Comparison of ENCODE assay signal across 29 cellular contexts in the genomic region with DNA sequence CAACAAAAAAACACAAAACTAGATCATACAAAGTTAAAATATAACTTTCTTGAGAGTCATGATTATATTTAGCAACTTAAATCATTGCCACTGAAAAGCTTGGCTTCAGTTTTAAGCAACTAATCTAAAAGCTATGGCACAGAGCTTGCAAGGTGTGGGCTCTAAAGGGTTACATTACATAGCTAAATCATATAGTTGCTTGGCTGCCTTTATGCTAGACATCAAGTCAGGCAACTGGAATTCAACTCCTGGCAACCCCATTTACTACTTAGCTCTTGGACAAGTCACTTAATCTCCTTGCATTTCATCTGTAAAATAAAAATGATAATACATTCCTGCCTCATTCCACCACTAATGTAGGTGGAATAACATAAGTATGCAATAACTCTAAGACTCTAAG. TPM values are rescaled to one million over a fixed set of nuclear protein-coding genes. Genes with fewer than 3 reads are reported as not detected.
DNase-seq lines count a peak whose midpoint lies in the region; ATAC-seq, FAIRE-seq and TF ChIP-seq lines count a peak whose summit lies in the region.
"Had no signal": no experiment of that assay in that cellular context is flagged by ENCODE, and none has a peak within 500 bp of the region (broad histone marks: within the 10 kb centered on the region; RNA-seq: fewer than 3 reads in every experiment).

No MANE protein-coding gene starts in this region.

- no peak overlapping the region for H3K4me3 Mint-ChIP-seq in chondrocyte (ENCODE audit: unreplicated experiment)
- H3K4me3 Mint-ChIP-seq: activated CD4-positive, alpha-beta memory T cell treated with anti-CD3 and anti-CD28 coated beads for 36 hours; neural progenitor cell had no signal

- POLR2A ChIA-PET in SK-N-SH (lab: Yijun Ruan, JAX) = no interaction called here

- H3K9me3 Mint-ChIP-seq in chondrocyte (ENCODE audit: low read depth) = no peaks in the 10 kb centered on the region
- H3K9me3 Mint-ChIP-seq: activated CD4-positive, alpha-beta memory T cell treated with anti-CD3 and anti-CD28 coated beads for 36 hours; neural progenitor cell had no signal

- no peak overlapping the region for H3K27ac ChIP-seq in SK-N-SH (ENCODE audit: low read depth in 2 of 2, low read length in 1 of 2)
- H3K27ac ChIP-seq: gastroesophageal sphincter, lower lobe of right lung, neural progenitor cell, thyroid gland had no signal

- H3K79me2 ChIP-seq in SK-N-SH (ENCODE audit: insufficient read depth) = no peaks in the 10 kb centered on the region

- H3K27me3 Mint-ChIP-seq in chondrocyte (ENCODE audit: low read depth) = no peaks in the 10 kb centered on the region
- H3K27me3 Mint-ChIP-seq: activated CD4-positive, alpha-beta memory T cell treated with anti-CD3 and anti-CD28 coated beads for 36 hours; progenitor cell of endocrine pancreas had no signal

- H3K9me3 ChIP-seq in SK-N-SH = no peaks in the 10 kb centered on the region
- H3K9me3 ChIP-seq: gastroesophageal sphincter, lower lobe of right lung, thyroid gland had no signal

- H3K9me2 ChIP-seq in SK-N-SH = no peaks in the 10 kb centered on the region

- CTCF ChIA-PET in SK-N-SH (lab: Yijun Ruan, JAX) = interaction anchor here (0.8 to 1.4 kb wide), 3 partner anchors 18 to 462 kb away, joined by 3 to 5 read pairs (median 3); no protein-coding TSS in a partner anchor

- H3K36me3 ChIP-seq in SK-N-SH (replicated peaks in 1 of 2; ENCODE audit: control insufficient read depth in 1 of 2, insufficient read depth in 2 of 2, low read length in 1 of 2) (no peaks in the 10 kb centered on the region), kidney epithelial cell (ENCODE audit: control insufficient read depth, insufficient read depth, low read length) (no peaks in the 10 kb centered on the region)
- H3K36me3 ChIP-seq: gastroesophageal sphincter, lower lobe of right lung, neural progenitor cell, thyroid gland had no signal

- H3K27ac Mint-ChIP-seq in chondrocyte (ENCODE audit: unreplicated experiment) = peak overlapping the region; percentile 96
- H3K27ac Mint-ChIP-seq: activated CD4-positive, alpha-beta memory T cell treated with anti-CD3 and anti-CD28 coated beads for 36 hours; neural progenitor cell; progenitor cell of endocrine pancreas had no signal

- no peaks in the 10 kb centered on the region for H4K20me1 ChIP-seq in SK-N-SH (ENCODE audit: insufficient read depth)

- no peak for FAIRE-seq in HTR-8/SVneo (lab: Jason Lieb, UNC)
- FAIRE-seq: bronchial epithelial cell, endothelial cell of umbilical vein, G401.6 had no signal

- H3F3A ChIP-seq in SK-N-SH (replicated peaks; ENCODE audit: insufficient read depth) = no peaks in the 10 kb centered on the region

- H3K4me3 ChIP-seq in SK-N-SH (ENCODE audit: low read depth in 2 of 2, low read length in 1 of 2) = no peak overlapping the region
- no peak overlapping the region for H3K4me3 ChIP-seq in kidney epithelial cell (ENCODE audit: low read depth, low read length)
- H3K4me3 ChIP-seq: gastroesophageal sphincter, lower lobe of right lung, neural progenitor cell, smooth muscle cell, thyroid gland had no signal

- H3K4me2 ChIP-seq in SK-N-SH = no peak overlapping the region
- H3K4me2 ChIP-seq: neural progenitor cell, smooth muscle cell had no signal

- H3K4me1 ChIP-seq in SK-N-SH (ENCODE audit: control insufficient read depth in 1 of 2, insufficient read depth in 2 of 2, low read depth in 1 of 2, low read length in 1 of 2) = no peaks in the 10 kb centered on the region
- H3K4me1 ChIP-seq: gastroesophageal sphincter, lower lobe of right lung, thyroid gland had no signal

- H2AFZ ChIP-seq in SK-N-SH (ENCODE audit: low read depth) = no peak overlapping the region
- H2AFZ ChIP-seq: neural progenitor cell had no signal

- no peaks in the 10 kb centered on the region for H3K36me3 Mint-ChIP-seq in chondrocyte (ENCODE audit: low read depth)
- H3K36me3 Mint-ChIP-seq: activated CD4-positive, alpha-beta memory T cell treated with anti-CD3 and anti-CD28 coated beads for 36 hours; neural progenitor cell had no signal

- H3K27me3 ChIP-seq in SK-N-SH (ENCODE audit: insufficient read depth) (no peaks in the 10 kb centered on the region), kidney epithelial cell (ENCODE audit: control insufficient read depth, insufficient read depth, low read length) (no peaks in the 10 kb centered on the region)
- H3K27me3 ChIP-seq: gastroesophageal sphincter, neural progenitor cell, thyroid gland had no signal

- H3K4me1 Mint-ChIP-seq in chondrocyte (ENCODE audit: low read depth) = peaks cover 36% of the 10 kb centered on the region

- TF ChIP-seq EP300 in SK-N-SH (IDR thresholded peaks at IDR 0.05; ENCODE audit: borderline replicate concordance in 1 of 2, low read depth in 1 of 2, low read length in 1 of 2) = no peak

- DNase-seq in SK-N-SH = no peak
- DNase-seq in chondrocyte (ENCODE audit: low spot score) = no peak
- DNase-seq in kidney epithelial cell (ENCODE audit: low read depth) = peak; percentile 14
- no peak for DNase-seq in DMS 273 treated with DMSO at 0.1 percent for 48 hours (lab: John Stamatoyannopoulos, UW)
- DNase-seq in HTR-8/SVneo (ENCODE audit: insufficient read length, low spot score) = no peak
- DNase-seq: activated CD4-positive, alpha-beta memory T cell treated with anti-CD3 and anti-CD28 coated beads for 36 hours; activated CD4-positive, CD25-positive, alpha-beta regulatory T cell; activated effector memory CD4-positive, alpha-beta T cell treated with Interleukin-2 at 50 U/mL for 16 hours; C1 segment of cervical spinal cord; islet precursor cell; lower lobe of right lung; NCI-H187; NCI-H82; stimulated activated CD4-positive, alpha-beta T cell treated with anti-CD3 and anti-CD28 coated beads, Interleukin-2, amount 100 ng/mL, for 48 hours; stimulated activated naive CD4-positive, alpha-beta T cell; thyroid gland had no signal

- TF ChIP-seq RAD21 in SK-N-SH (IDR thresholded peaks at IDR 0.05; ENCODE audit: low read length) = no peak

- TF ChIP-seq CTCF in SK-N-SH (IDR thresholded peaks at IDR 0.05) = no peak
- TF ChIP-seq CTCF in chondrocyte (IDR thresholded peaks at IDR 0.05) = no peak
- no peak for TF ChIP-seq CTCF in kidney epithelial cell (IDR thresholded peaks at IDR 0.05; ENCODE audit: insufficient read depth, low read length, poor library complexity, severe bottlenecking)

- ATAC-seq in SK-N-SH treated with all-trans-retinoic acid at 6 μM for 48 hours (peak; percentile 50; the same call in 1 of the 3 replicates), GM18868 (IDR thresholded peaks at IDR 0.05; ENCODE audit: unreplicated experiment) (no peak), GM19395 (IDR thresholded peaks at IDR 0.05; ENCODE audit: unreplicated experiment) (no peak)
- ATAC-seq: gastroesophageal sphincter, lower lobe of right lung had no signal

- no peak overlapping the region for H3K9ac ChIP-seq in SK-N-SH
- H3K9ac ChIP-seq: neural progenitor cell had no signal

TF ChIP-seq in SK-N-SH treated with all-trans-retinoic acid at 6 μM for 48 hours, 23 proteins besides CTCF, POLR2A, EP300 and RAD21:
- TF ChIP-seq, protein P1, sequence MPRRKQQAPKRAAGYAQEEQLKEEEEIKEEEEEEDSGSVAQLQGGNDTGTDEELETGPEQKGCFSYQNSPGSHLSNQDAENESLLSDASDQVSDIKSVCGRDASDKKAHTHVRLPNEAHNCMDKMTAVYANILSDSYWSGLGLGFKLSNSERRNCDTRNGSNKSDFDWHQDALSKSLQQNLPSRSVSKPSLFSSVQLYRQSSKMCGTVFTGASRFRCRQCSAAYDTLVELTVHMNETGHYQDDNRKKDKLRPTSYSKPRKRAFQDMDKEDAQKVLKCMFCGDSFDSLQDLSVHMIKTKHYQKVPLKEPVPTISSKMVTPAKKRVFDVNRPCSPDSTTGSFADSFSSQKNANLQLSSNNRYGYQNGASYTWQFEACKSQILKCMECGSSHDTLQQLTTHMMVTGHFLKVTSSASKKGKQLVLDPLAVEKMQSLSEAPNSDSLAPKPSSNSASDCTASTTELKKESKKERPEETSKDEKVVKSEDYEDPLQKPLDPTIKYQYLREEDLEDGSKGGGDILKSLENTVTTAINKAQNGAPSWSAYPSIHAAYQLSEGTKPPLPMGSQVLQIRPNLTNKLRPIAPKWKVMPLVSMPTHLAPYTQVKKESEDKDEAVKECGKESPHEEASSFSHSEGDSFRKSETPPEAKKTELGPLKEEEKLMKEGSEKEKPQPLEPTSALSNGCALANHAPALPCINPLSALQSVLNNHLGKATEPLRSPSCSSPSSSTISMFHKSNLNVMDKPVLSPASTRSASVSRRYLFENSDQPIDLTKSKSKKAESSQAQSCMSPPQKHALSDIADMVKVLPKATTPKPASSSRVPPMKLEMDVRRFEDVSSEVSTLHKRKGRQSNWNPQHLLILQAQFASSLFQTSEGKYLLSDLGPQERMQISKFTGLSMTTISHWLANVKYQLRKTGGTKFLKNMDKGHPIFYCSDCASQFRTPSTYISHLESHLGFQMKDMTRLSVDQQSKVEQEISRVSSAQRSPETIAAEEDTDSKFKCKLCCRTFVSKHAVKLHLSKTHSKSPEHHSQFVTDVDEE (CRISPR knock-in tag; IDR thresholded peaks at IDR 0.05) = no peak
- TF ChIP-seq ISL1 (CRISPR knock-in tag; IDR thresholded peaks at IDR 0.05) = peak; percentile 72

TF ChIP-seq in SK-N-SH, 30 proteins besides CTCF, POLR2A, EP300 and RAD21 (continues in another document):
- no peak for TF ChIP-seq CHD2 (IDR thresholded peaks at IDR 0.05; ENCODE audit: low read length, partially characterized antibody)
- TF ChIP-seq FOXJ3 (CRISPR knock-in tag; IDR thresholded peaks at IDR 0.05) = no peak
- no peak for TF ChIP-seq ELF1 (IDR thresholded peaks at IDR 0.05)
- TF ChIP-seq, protein P2, sequence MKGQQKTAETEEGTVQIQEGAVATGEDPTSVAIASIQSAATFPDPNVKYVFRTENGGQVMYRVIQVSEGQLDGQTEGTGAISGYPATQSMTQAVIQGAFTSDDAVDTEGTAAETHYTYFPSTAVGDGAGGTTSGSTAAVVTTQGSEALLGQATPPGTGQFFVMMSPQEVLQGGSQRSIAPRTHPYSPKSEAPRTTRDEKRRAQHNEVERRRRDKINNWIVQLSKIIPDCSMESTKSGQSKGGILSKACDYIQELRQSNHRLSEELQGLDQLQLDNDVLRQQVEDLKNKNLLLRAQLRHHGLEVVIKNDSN (IDR thresholded peaks at IDR 0.05; ENCODE audit: borderline replicate concordance, low read depth) = no peak
- TF ChIP-seq GABPA (IDR thresholded peaks at IDR 0.05; ENCODE audit: low read depth) = no peak
- no peak for TF ChIP-seq SMC3 (IDR thresholded peaks at IDR 0.05; ENCODE audit: low read depth, low read length)
- no peak for TF ChIP-seq EZH2phosphoT487 (IDR thresholded peaks at IDR 0.05; ENCODE audit: borderline replicate concordance, low read depth)
- no peak for TF ChIP-seq NFIC (IDR thresholded peaks at IDR 0.05; ENCODE audit: borderline replicate concordance)
- TF ChIP-seq, protein P3, sequence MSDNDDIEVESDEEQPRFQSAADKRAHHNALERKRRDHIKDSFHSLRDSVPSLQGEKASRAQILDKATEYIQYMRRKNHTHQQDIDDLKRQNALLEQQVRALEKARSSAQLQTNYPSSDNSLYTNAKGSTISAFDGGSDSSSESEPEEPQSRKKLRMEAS (IDR thresholded peaks at IDR 0.05; ENCODE audit: low read depth) = no peak

RNA-seq across cellular contexts. Expression of a gene that starts 40.9 kb away (rescaled TPM):
- polyA plus RNA-seq in SK-N-SH (2012; rRNA removed) = not detected in 2 replicates
- polyA plus RNA-seq in SK-N-SH (2012; cell fraction: cytosol; rRNA removed) = not detected in 2 replicates
- not detected in 2 replicates for polyA plus RNA-seq in SK-N-SH (2012; cell fraction: nucleus; rRNA removed)
- total RNA-seq in chondrocyte (not detected in 3 replicates), kidney epithelial cell (not detected in 2 replicates)
- total RNA-seq: A172; activated CD4-positive, alpha-beta memory T cell treated with anti-CD3 and anti-CD28 coated beads for 36 hours; bronchial epithelial cell; endothelial cell of umbilical vein; gastroesophageal sphincter; HT-29; lower lobe of right lung; OCI-LY7; progenitor cell of endocrine pancreas; smooth muscle cell; thyroid gland had no signal
- polyA plus RNA-seq: endothelial cell of umbilical vein, smooth muscle cell had no signal
